In genomic region chr20:54713727-54714126, GRCh38 we compare ENCODE assay signal across 27 cellular contexts.
"Had no signal": no experiment of that assay in that cellular context is flagged by ENCODE, and none has a peak within 500 bp of the region (broad histone marks: within the 10 kb centered on the region; RNA-seq: fewer than 3 reads in every experiment).

No MANE protein-coding gene starts in this region.

- H3K4me1 ChIP-seq: stomach, suprapubic skin, testis, thyroid gland, tibial nerve, transverse colon, upper lobe of left lung, upper lobe of right lung, uterus, vagina had no signal

- H3K36me3 ChIP-seq: stomach, suprapubic skin, thoracic aorta, thyroid gland, tibial nerve, transverse colon, upper lobe of left lung, upper lobe of right lung, uterus, vagina had no signal

- H3K4me3 ChIP-seq: stomach, suprapubic skin, testis, thoracic aorta, thyroid gland, tibial nerve, transverse colon, upper lobe of left lung, upper lobe of right lung, uterus, vagina had no signal

- ATAC-seq: stimulated activated effector memory CD8-positive, alpha-beta T cell treated with anti-CD3 and anti-CD28 coated beads, Interleukin-12 subunit alpha, Interleukin-12 subunit beta, amount 100 ng/mL, for 72 hours; stimulated activated memory B cell treated with anti-CD40 and anti-IgM and Interleukin-4, amounts not matched to agents 10 μg/mL and 1 μg/mL and 100 μg/mL, for 72 hours; stimulated activated naive B cell treated with anti-CD40 and anti-IgM and Interleukin-4, amounts not matched to agents 10 μg/mL and 1 μg/mL and 100 μg/mL, for 72 hours; stimulated activated naive CD8-positive, alpha-beta T cell treated with anti-CD3 and anti-CD28 coated beads, Interleukin-15, amount 100 ng/mL, for 72 hours; stimulated activated naive CD8-positive, alpha-beta T cell treated with anti-CD3 and anti-CD28 coated beads, Interleukin-15, Interleukin-2, amounts not matched to agents 100 U/mL and 50 U/mL, for 24 hours; upper lobe of right lung had no signal

- FAIRE-seq: urothelium cell line had no signal

- DNase-seq: stimulated activated CD4-positive, alpha-beta T cell treated with anti-CD3 and anti-CD28 coated beads, Interleukin-2, amount 100 ng/mL, for 24 hours; stimulated activated CD4-positive, alpha-beta T cell treated with anti-CD3 and anti-CD28 coated beads, Interleukin-2, amount 100 ng/mL, for 48 hours; stimulated activated CD4-positive, alpha-beta T cell treated with anti-CD3 and anti-CD28 coated beads, Interleukin-4, amount 100 ng/mL, for 1 hour; stimulated activated CD4-positive, alpha-beta T cell treated with anti-CD3 and anti-CD28 coated beads, Interleukin-4, amount 100 ng/mL, for 24 hours; stimulated activated CD4-positive, alpha-beta T cell treated with anti-CD3 and anti-CD28 coated beads, Interleukin-4, amount 100 ng/mL, for 4 hours; stimulated activated CD8-positive, alpha-beta memory T cell treated with anti-CD3 and anti-CD28 coated beads, Interleukin-4, amount 100 ng/mL, for 48 hours; stimulated activated naive B cell treated with anti-CD40 and anti-IgM and Interleukin-4, amounts not matched to agents 10 μg/mL and 1 μg/mL and 100 μg/mL, for 72 hours; stimulated activated naive CD4-positive, alpha-beta T cell; stimulated activated naive CD4-positive, alpha-beta T cell treated with Interleukin-2 at 50 U/mL for 16 hours; stimulated activated naive CD8-positive, alpha-beta T cell treated with anti-CD3 and anti-CD28 coated beads, Interleukin-15, amount 100 ng/mL, for 72 hours; stimulated activated naive CD8-positive, alpha-beta T cell treated with anti-CD3 and anti-CD28 coated beads, Interleukin-15, Interleukin-2, amounts not matched to agents 100 U/mL and 50 U/mL, for 24 hours; stomach; substantia nigra; testis; thyroid gland; transverse colon; trophoblast cell; upper lobe of left lung; upper lobe of right lung; uterus had no signal

- H3K27me3 ChIP-seq: stomach, testis, thyroid gland, tibial nerve, transverse colon, upper lobe of left lung, upper lobe of right lung, uterus, vagina had no signal

- H3K9me3 ChIP-seq: stomach, suprapubic skin, testis, thoracic aorta, thyroid gland, tibial nerve, transverse colon, upper lobe of left lung, upper lobe of right lung, uterus, vagina had no signal

- H3K27ac ChIP-seq: stomach, suprapubic skin, testis, thoracic aorta, thyroid gland, tibial nerve, transverse colon, upper lobe of left lung, upper lobe of right lung, uterus, vagina had no signal
